In the genomic region with DNA sequence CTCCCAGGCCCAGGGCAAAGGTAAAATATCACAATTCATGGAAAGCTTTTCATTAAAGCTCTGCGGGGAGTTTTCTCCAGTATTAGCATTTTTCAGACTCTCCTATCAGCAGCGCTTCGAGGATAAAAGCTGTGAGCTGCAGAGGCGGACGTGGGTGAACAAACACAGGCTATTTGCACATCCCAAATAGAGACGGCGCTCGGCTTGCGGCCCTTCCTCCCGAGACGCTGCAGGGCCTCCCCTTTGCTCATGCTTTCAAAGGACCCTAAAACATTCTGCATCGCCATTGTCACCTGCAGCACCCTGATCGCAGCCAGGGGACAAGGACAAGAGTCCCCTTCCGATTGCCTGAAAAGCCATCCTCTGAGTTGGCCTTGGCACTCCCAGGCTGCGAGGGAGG, we compare ENCODE assay signal across 20 cellular contexts.
"Had no signal": no experiment of that assay in that cellular context is flagged by ENCODE, and none has a peak within 500 bp of the region (broad histone marks: within the 10 kb centered on the region; RNA-seq: fewer than 3 reads in every experiment).

No MANE protein-coding gene starts in this region.

- H3K27me3 ChIP-seq: gastroesophageal sphincter, tibial nerve, upper lobe of right lung, vagina had no signal

- H3K4me3 ChIP-seq: esophagus squamous epithelium, gastroesophageal sphincter, left ventricle myocardium inferior, lung, spleen, tibial nerve, upper lobe of right lung, vagina had no signal

- H3K36me3 ChIP-seq: esophagus squamous epithelium, gastroesophageal sphincter, left ventricle myocardium inferior, spleen, tibial nerve, upper lobe of right lung, vagina had no signal

- H3K27ac ChIP-seq: esophagus squamous epithelium, gastroesophageal sphincter, left ventricle myocardium inferior, spleen, tibial nerve, upper lobe of right lung, vagina had no signal

- ATAC-seq: gastroesophageal sphincter; natural killer cell treated with Interleukin-12 subunit alpha and Interleukin-12 subunit beta and Interleukin-15 and Interleukin-18, amount 100 ng/mL, for 72 hours; sciatic nerve; stimulated activated memory B cell treated with anti-CD40 and anti-IgM and Interleukin-4, amounts not matched to agents 10 μg/mL and 1 μg/mL and 100 μg/mL, for 72 hours; upper lobe of right lung had no signal

- H3K9me3 ChIP-seq: esophagus squamous epithelium, gastroesophageal sphincter, left ventricle myocardium inferior, spleen, tibial nerve, upper lobe of right lung, vagina had no signal

- DNase-seq: effector memory CD4-positive, alpha-beta T cell; esophagus squamous epithelium; foreskin fibroblast; glutamatergic neuron; islet precursor cell; left ventricle myocardium inferior; mesenchymal stem cell; midbrain; spleen; stimulated activated CD4-positive, alpha-beta T cell treated with anti-CD3 and anti-CD28 coated beads, Interleukin-15, amount 100 ng/mL, for 24 hours; stimulated activated CD4-positive, alpha-beta T cell treated with anti-CD3 and anti-CD28 coated beads, Interleukin-1b, Interleukin-23, amount 100 ng/mL, for 48 hours; stimulated activated CD4-positive, alpha-beta T cell treated with anti-CD3 and anti-CD28 coated beads, Interleukin-4, amount 100 ng/mL, for 24 hours; upper lobe of right lung had no signal

- H3K4me1 ChIP-seq: spleen, upper lobe of right lung had no signal
